Comparison of ENCODE assay signal across 7 cellular contexts in genomic region chr13:50125306-50125555, GRCh38.
DNase-seq lines count a peak whose midpoint lies in the region; ATAC-seq, FAIRE-seq and TF ChIP-seq lines count a peak whose summit lies in the region.

No MANE protein-coding gene starts in this region.

- no peak for TF ChIP-seq POLR2A in adrenal gland (IDR thresholded peaks at IDR 0.05)
- no peak for TF ChIP-seq POLR2A in thyroid gland (IDR thresholded peaks at IDR 0.05)

- 0 to 1% (median 1%) methylated on average over 29 to 31 of the region's 31 CpGs; no CpG with 5 or more reads in 1 of the 4 donors for WGBS in adrenal gland, 4 donors
- 0 to 1% methylated on average over 4 to 15 of the region's 31 CpGs for WGBS in thyroid gland, 2 donors

- H3K9me3 ChIP-seq in adrenal gland (replicated peaks in 1 of 3) (no peaks in the 10 kb centered on the region), thyroid gland (no peaks in the 10 kb centered on the region)

- H3K4me3 ChIP-seq in adrenal gland, result peak overlapping the region; percentile 16 to 96 (median 84)
- H3K4me3 ChIP-seq in thyroid gland (replicated peaks in 1 of 3), result peak overlapping the region; percentile 55 to 99 (median 88)

- no peaks in the 10 kb centered on the region for H3K36me3 ChIP-seq in adrenal gland (replicated peaks in 1 of 2)
- H3K36me3 ChIP-seq in thyroid gland, result no peaks in the 10 kb centered on the region

- intact Hi-C loops in adrenal gland (cut with DNase I), result loop anchor here in 1 of 2 donors (5.0 kb wide), 1 partner anchor 43 kb away; no protein-coding TSS in a partner anchor
- intact Hi-C loops in thyroid gland (cut with DNase I), result loop anchor here (5.0 to 10.0 kb wide), 3 partner anchors 43 to 410 kb away; partner anchors contain the start of gene TRIM13

- FAIRE-seq in frontal cortex (lab: Jason Lieb, UNC), result no peak

- TF ChIP-seq CTCF in adrenal gland (IDR thresholded peaks at IDR 0.05) (no peak), thyroid gland (IDR thresholded peaks at IDR 0.05) (no peak)

- H3K27me3 ChIP-seq in adrenal gland, result no peaks in the 10 kb centered on the region
- H3K27me3 ChIP-seq in layer of hippocampus (ENCODE audit: control insufficient read depth, insufficient read depth, low read length), result peaks cover 2% of the 10 kb centered on the region
- peaks cover 16% of the 10 kb centered on the region for H3K27me3 ChIP-seq in thyroid gland

- H3K27ac ChIP-seq in adrenal gland, result peak overlapping the region; percentile 97 to 100 (median 98)
- peak overlapping the region; percentile 99 for H3K27ac ChIP-seq in layer of hippocampus (ENCODE audit: low read depth, low read length)
- peak overlapping the region; percentile 92 to 100 (median 96) for H3K27ac ChIP-seq in thyroid gland

- ATAC-seq in GM19023 (IDR thresholded peaks at IDR 0.05; ENCODE audit: unreplicated experiment) (peak; percentile 13), HG03095 (IDR thresholded peaks at IDR 0.05; ENCODE audit: unreplicated experiment) (peak; percentile 3), HG03565 (IDR thresholded peaks at IDR 0.05; ENCODE audit: unreplicated experiment) (no peak)

- H3K4me1 ChIP-seq in adrenal gland (replicated peaks in 1 of 2) (peaks cover 10 to 38% of the 10 kb centered on the region in 2 donors), thyroid gland (peaks cover 14 to 35% of the 10 kb centered on the region in 2 donors)

- DNase-seq in adrenal gland (no peak), thyroid gland (no peak), frontal cortex (ENCODE audit: low spot score in 2 of 2) (no peak)
